7 cellular contexts compared by ENCODE assay signal in genomic region chr19:2164020-2164988, GRCh38. TPM values are rescaled to one million over a fixed set of nuclear protein-coding genes. Genes with fewer than 3 reads are reported as not detected.
DNase-seq lines count a peak whose midpoint lies in the region; ATAC-seq and TF ChIP-seq lines count a peak whose summit lies in the region.

No MANE protein-coding gene starts in this region.

- DNase-seq in GM19238 (ENCODE audit: insufficient read length, low spot score) (peak; percentile 45), HL-60 (ENCODE audit: low read depth in 1 of 2, low spot score in 1 of 2) (peak in 1 of 2 experiments; percentile 68), glutamatergic neuron (peak; percentile 38), posterior vena cava (ENCODE audit: low spot score) (peak; percentile 91), HK-2 (ENCODE audit: unreplicated experiment) (no peak), NCI-H1105 (lab: John Stamatoyannopoulos, UW) (no peak)
- DNase-seq in activated T-cell treated with anti-CD3 and anti-CD28 coated beads, Interleukin-2, amount 50 U/mL, for 4 hours, result peak; percentile 39

- intact Hi-C loops in posterior vena cava (cut with DNase I), result loop anchor here in 1 of 2 donors (5.0 kb wide), 1 partner anchor 68 kb away; no protein-coding TSS in a partner anchor

- peak overlapping the region; percentile 81 for H3K4me3 ChIP-seq in HL-60 (replicated peaks; ENCODE audit: insufficient read depth, low read length)

- peak; percentile 46 to 48 for ATAC-seq in activated T-cell treated with anti-CD3 and anti-CD28 coated beads, Interleukin-2, amount 50 U/mL, for 4 hours

- TF ChIP-seq CTCF in HL-60 (IDR thresholded peaks at IDR 0.05; ENCODE audit: insufficient read depth, low read length) (no peak), glutamatergic neuron (IDR thresholded peaks at IDR 0.05; ENCODE audit: partially characterized antibody, unreplicated experiment) (no peak)

- H3K4me3 Mint-ChIP-seq in activated T-cell treated with anti-CD3 and anti-CD28 coated beads, Interleukin-2, amount 50 U/mL, for 4 hours, result peak overlapping the region; percentile 97
- H3K4me3 Mint-ChIP-seq in glutamatergic neuron (ENCODE audit: unreplicated experiment), result peak overlapping the region; percentile 97

- H3K9me3 Mint-ChIP-seq in activated T-cell treated with anti-CD3 and anti-CD28 coated beads, Interleukin-2, amount 50 U/mL, for 4 hours, result no peaks in the 10 kb centered on the region
- H3K9me3 Mint-ChIP-seq in glutamatergic neuron (ENCODE audit: unreplicated experiment), result peaks cover 10% of the 10 kb centered on the region

- H3K36me3 Mint-ChIP-seq in activated T-cell treated with anti-CD3 and anti-CD28 coated beads, Interleukin-2, amount 50 U/mL, for 4 hours (ENCODE audit: insufficient read depth), result no peaks in the 10 kb centered on the region
- H3K36me3 Mint-ChIP-seq in glutamatergic neuron (ENCODE audit: unreplicated experiment), result no peaks in the 10 kb centered on the region

- H3K27ac ChIP-seq in HL-60 (replicated peaks), result peak overlapping the region; percentile 99

- no peaks in the 10 kb centered on the region for H3K27me3 ChIP-seq in HL-60 (ENCODE audit: insufficient read depth, poor library complexity, severe bottlenecking)

- H3K27me3 Mint-ChIP-seq in activated T-cell treated with anti-CD3 and anti-CD28 coated beads, Interleukin-2, amount 50 U/mL, for 4 hours (ENCODE audit: low read depth), result no peaks in the 10 kb centered on the region
- peaks cover 10% of the 10 kb centered on the region for H3K27me3 Mint-ChIP-seq in glutamatergic neuron (ENCODE audit: unreplicated experiment)

- peak overlapping the region; percentile 80 for H3K27ac Mint-ChIP-seq in glutamatergic neuron (ENCODE audit: unreplicated experiment)

- peaks cover 31% of the 10 kb centered on the region for H3K4me1 Mint-ChIP-seq in activated T-cell treated with anti-CD3 and anti-CD28 coated beads, Interleukin-2, amount 50 U/mL, for 4 hours (ENCODE audit: low read depth)
- peaks cover 8% of the 10 kb centered on the region for H3K4me1 Mint-ChIP-seq in glutamatergic neuron (ENCODE audit: low read depth, unreplicated experiment)

RNA-seq across cellular contexts. Expression of gene DOT1L, which starts 0.6 kb away (rescaled TPM):
- total RNA-seq in activated T-cell treated with anti-CD3 and anti-CD28 coated beads, Interleukin-2, amount 50 U/mL, for 4 hours, result 10 to 100 TPM; 89.3 to 96.0 (median 94.0) TPM
- total RNA-seq in glutamatergic neuron (ENCODE audit: unreplicated experiment) (71.4 TPM), posterior vena cava (10 to 100 TPM; 14.7 to 23.3 TPM)

RNA-seq across cellular contexts. Expression of gene AP3D1, which starts 12.9 kb away (rescaled TPM):
- total RNA-seq in activated T-cell treated with anti-CD3 and anti-CD28 coated beads, Interleukin-2, amount 50 U/mL, for 4 hours, result 100 to 1,000 TPM in 2 of 3 donors, 10 to 100 TPM in 1; 91.9 to 109 (median 108) TPM
- total RNA-seq in glutamatergic neuron (ENCODE audit: unreplicated experiment), result 133 TPM
- 10 to 100 TPM; 73.9 to 93.3 TPM for total RNA-seq in posterior vena cava

Comparison
In these comparisons a context has a peak if more than half of its experiments do, and no peak if none do; other contexts are left out.
1. DNase-seq: peak in GM19238 (single experiment), activated T-cell treated with anti-CD3 and anti-CD28 coated beads, Interleukin-2, amount 50 U/mL, for 4 hours (single experiment), glutamatergic neuron (single experiment) and posterior vena cava (single experiment); none in HK-2 (single experiment) and NCI-H1105 (single experiment).